In genomic region chr5:77397686-77398300, GRCh38 we compare ENCODE assay signal across 20 cellular contexts.
DNase-seq lines count a peak whose midpoint lies in the region; ATAC-seq, FAIRE-seq and TF ChIP-seq lines count a peak whose summit lies in the region.
"Had no signal": no experiment of that assay in that cellular context is flagged by ENCODE, and none has a peak within 500 bp of the region (broad histone marks: within the 10 kb centered on the region; RNA-seq: fewer than 3 reads in every experiment).

No MANE protein-coding gene starts in this region.

- no peak overlapping the region for H3K18ac ChIP-seq in mesendoderm (ENCODE audit: low read length)

- no peak overlapping the region for H3K4me3 Mint-ChIP-seq in T-cell
- H3K4me3 Mint-ChIP-seq: CD4-positive, CD25-positive, alpha-beta regulatory T cell had no signal

- CTCF ChIA-PET in HepG2 (lab: Yijun Ruan, JAX; ENCODE audit: low intra/inter-chr PET ratio, low total read pairs): no interaction called here
- CTCF ChIA-PET in T-cell (lab: Charles Lee): no interaction called here

- H3K27me3 Mint-ChIP-seq in T-cell: no peaks in the 10 kb centered on the region

- no peak overlapping the region for H2AFZ ChIP-seq in HepG2 (ENCODE audit: low read length)

- H3K9me3 ChIP-seq in HepG2 (ENCODE audit: low read length) (no peaks in the 10 kb centered on the region), right lobe of liver (no peaks in the 10 kb centered on the region), left lung (no peaks in the 10 kb centered on the region)
- H3K9me3 ChIP-seq: BE2C, SJCRH30 had no signal

- no peak overlapping the region for H2BK120ac ChIP-seq in mesendoderm (ENCODE audit: low read depth, low read length)

- no peak for TF ChIP-seq RAD21 in HepG2 (CRISPR knock-in tag; IDR thresholded peaks at IDR 0.05)

- intact Hi-C loops in HepG2 (cut with micrococcal nuclease; ENCODE audit: unreplicated experiment) (no loop called here), right lobe of liver (cut with DNase I) (no loop called here), left lung (cut with DNase I) (no loop called here)

- H2BK5ac ChIP-seq in mesendoderm (ENCODE audit: low read length): no peak overlapping the region

- H3K23ac ChIP-seq in mesendoderm (ENCODE audit: low read length): no peak overlapping the region

- H2BK15ac ChIP-seq in mesendoderm (replicated peaks; ENCODE audit: low read depth): no peak overlapping the region

- in situ Hi-C loops in HepG2 (cut with HindIII; ENCODE audit: extremely low pct_ligation_motif_present, low pct_unique_long_range_greater_than_20kb) (no loop called here), brain microvascular endothelial cell (cut with HindIII; ENCODE audit: low pct_ligation_motif_present, low sequenced_read_pairs) (no loop called here)

- FAIRE-seq in HepG2 (lab: Jason Lieb, UNC): peak; percentile 83

- H3K79me2 ChIP-seq in HepG2 (ENCODE audit: insufficient read depth, low read length) (no peaks in the 10 kb centered on the region), mesendoderm (ENCODE audit: control insufficient read depth, insufficient read depth, low read length) (no peaks in the 10 kb centered on the region)

- no peak overlapping the region for H3K4ac ChIP-seq in mesendoderm (ENCODE audit: low read depth, low read length)

- ATAC-seq in HepG2 (peak; percentile 95), right lobe of liver (no peak), GM18520 (IDR thresholded peaks at IDR 0.05; ENCODE audit: unreplicated experiment) (no peak), T-cell (replicated peaks in 1 of 4) (no peak), left lung (no peak)

- H3K27ac ChIP-seq in HepG2 (ENCODE audit: extremely low read length, insufficient read depth, low read length) (no peak overlapping the region), right lobe of liver (no peak overlapping the region), brain microvascular endothelial cell (no peak overlapping the region), mesendoderm (ENCODE audit: low read depth, low read length) (no peak overlapping the region), left lung (no peak overlapping the region)

- H3K36me3 ChIP-seq in HepG2 (replicated peaks in 1 of 2; ENCODE audit: control insufficient read depth in 1 of 2, insufficient read depth in 2 of 2, low read length in 2 of 2) (no peaks in the 10 kb centered on the region), right lobe of liver (no peaks in the 10 kb centered on the region), brain microvascular endothelial cell (replicated peaks) (no peaks in the 10 kb centered on the region), mesendoderm (ENCODE audit: control insufficient read depth, insufficient read depth, low read length) (no peaks in the 10 kb centered on the region), left lung (no peaks in the 10 kb centered on the region)
- H3K36me3 ChIP-seq: BE2C, SJCRH30 had no signal

- DNase-seq in HepG2 (ENCODE audit: low spot score): peak; percentile 62
- DNase-seq in right lobe of liver: no peak
- DNase-seq in brain microvascular endothelial cell: peak; percentile 12
- peak; percentile 11 for DNase-seq in mesendoderm
- DNase-seq in stimulated activated naive CD4-positive, alpha-beta T cell (lab: John Stamatoyannopoulos, UW): no peak
- no peak for DNase-seq in T-cell
- no peak for DNase-seq in left lung
- DNase-seq: 8988T; BE2C; CD4-positive, CD25-positive, alpha-beta regulatory T cell; DMS53; H7; IMR-90; NCI-H1048; NCI-H1436 treated with DMSO at 0.1 percent for 48 hours; NCI-H2029 treated with DMSO at 0.1 percent for 48 hours; NCI-H2171; NCI-H526 had no signal

- TF ChIP-seq CTCF in HepG2 (CRISPR knock-in tag; IDR thresholded peaks at IDR 0.05): no peak
- no peak for TF ChIP-seq CTCF in right lobe of liver (IDR thresholded peaks at IDR 0.05)
- TF ChIP-seq CTCF in brain microvascular endothelial cell (IDR thresholded peaks at IDR 0.05; ENCODE audit: low read depth, low read length, missing control alignments): no peak
- TF ChIP-seq CTCF in left lung (IDR thresholded peaks at IDR 0.05): no peak

- H3K4me3 ChIP-seq in HepG2 (replicated peaks in 1 of 3; ENCODE audit: insufficient read depth in 1 of 3, low read depth in 2 of 3, low read length in 3 of 3) (peak overlapping the region in 1 of 3 experiments; percentile 4; a peak in 2 of 6 replicates), right lobe of liver (no peak overlapping the region), brain microvascular endothelial cell (ENCODE audit: low read depth, low read length) (no peak overlapping the region), mesendoderm (ENCODE audit: low read length) (no peak overlapping the region), left lung (no peak overlapping the region)
- H3K4me3 ChIP-seq: SJCRH30 had no signal

- WGBS in HepG2 (ENCODE audit: low lambda C conversion rate): under 1% methylated on average over 5 of the region's 5 CpGs
- 79% methylated on average over 5 of the region's 5 CpGs for WGBS in right lobe of liver (ENCODE audit: insufficient coverage, low coverage, low lambda C conversion rate, missing lambda C conversion rate)
- no CpG with 5 or more reads among the region's 5 CpGs for WGBS in mesendoderm (ENCODE audit: extremely low coverage, insufficient coverage, low lambda C conversion rate)

- no peak overlapping the region for H4K5ac ChIP-seq in mesendoderm (ENCODE audit: low read length)

- no peaks in the 10 kb centered on the region for H3K9me3 Mint-ChIP-seq in T-cell

- no peaks in the 10 kb centered on the region for H3K4me1 Mint-ChIP-seq in T-cell

- H3K27me3 ChIP-seq in HepG2 (ENCODE audit: control insufficient read depth in 1 of 2, insufficient read depth in 2 of 2, low read length in 2 of 2): peaks cover 0 to 10% of the 10 kb centered on the region in 2 experiments; a peak in 2 of 5 replicates
- H3K27me3 ChIP-seq in right lobe of liver: no peaks in the 10 kb centered on the region
- H3K27me3 ChIP-seq in brain microvascular endothelial cell (replicated peaks): no peaks in the 10 kb centered on the region
- H3K27me3 ChIP-seq in mesendoderm (ENCODE audit: insufficient read depth, low read length, poor library complexity): no peaks in the 10 kb centered on the region
- no peaks in the 10 kb centered on the region for H3K27me3 ChIP-seq in left lung
- H3K27me3 ChIP-seq: BE2C, SJCRH30 had no signal

- no peak overlapping the region for H4K8ac ChIP-seq in mesendoderm (ENCODE audit: low read depth, low read length)

- no peaks in the 10 kb centered on the region for H3K79me1 ChIP-seq in mesendoderm (ENCODE audit: low read length)

- no peak; a peak in 1 of 4 replicates for TF ChIP-seq EP300 in HepG2 (IDR thresholded peaks at IDR 0.05; ENCODE audit: low read depth in 2 of 2, low read length in 2 of 2)
- TF ChIP-seq EP300 in HepG2 (CRISPR knock-in tag; IDR thresholded peaks at IDR 0.05; ENCODE audit: borderline replicate concordance): no peak

- H2AK5ac ChIP-seq in mesendoderm (ENCODE audit: low read length): no peak overlapping the region

- H3K4me2 ChIP-seq in HepG2 (ENCODE audit: low read depth, low read length): peak overlapping the region; percentile 52
- H3K4me2 ChIP-seq in mesendoderm (ENCODE audit: low read length): no peak overlapping the region

- H3K4me1 ChIP-seq in HepG2 (ENCODE audit: insufficient read depth, low read length) (peaks cover 28% of the 10 kb centered on the region), right lobe of liver (peaks cover 0 to 6% (median 0%) of the 10 kb centered on the region in 4 donors), mesendoderm (ENCODE audit: control insufficient read depth, low read depth, low read length) (no peaks in the 10 kb centered on the region), left lung (no peaks in the 10 kb centered on the region)
- H3K4me1 ChIP-seq: BE2C had no signal

- peaks cover 2% of the 10 kb centered on the region for H3K36me3 Mint-ChIP-seq in T-cell
- H3K36me3 Mint-ChIP-seq: CD4-positive, CD25-positive, alpha-beta regulatory T cell had no signal

- BruUV-seq in HepG2 (replicated peaks; lab: Mats Ljungman, UMichigan): no TSS peak

- H3K9ac ChIP-seq in HepG2 (ENCODE audit: insufficient read depth, low read depth, low read length): no peak overlapping the region
- H3K9ac ChIP-seq in mesendoderm (ENCODE audit: low read length): no peak overlapping the region

- TF ChIP-seq POLR2A in HepG2 (IDR thresholded peaks at IDR 0.05; ENCODE audit: insufficient read depth in 1 of 2, low read depth in 2 of 2, low read length in 2 of 2) (no peak), right lobe of liver (IDR thresholded peaks at IDR 0.05) (no peak)

- H3K27ac Mint-ChIP-seq in T-cell: no peak overlapping the region
- H3K27ac Mint-ChIP-seq: CD4-positive, CD25-positive, alpha-beta regulatory T cell had no signal

- POLR2A ChIA-PET in HepG2 (lab: Yijun Ruan, JAX) (no interaction called here), T-cell (lab: Charles Lee) (no interaction called here)

- H4K20me1 ChIP-seq in HepG2 (ENCODE audit: insufficient read depth, low read length): no peaks in the 10 kb centered on the region

- no peak overlapping the region for H3K56ac ChIP-seq in mesendoderm (ENCODE audit: low read length)

TF ChIP-seq in HepG2, 621 proteins besides CTCF, POLR2A, EP300 and RAD21 (continues in another document):
- no peak for TF ChIP-seq LBX2 (CRISPR knock-in tag; IDR thresholded peaks at IDR 0.05; ENCODE audit: borderline replicate concordance)
- no peak for TF ChIP-seq KLF13 (CRISPR knock-in tag; IDR thresholded peaks at IDR 0.05)
- no peak for TF ChIP-seq PCBP1 (IDR thresholded peaks at IDR 0.05; ENCODE audit: borderline replicate concordance, low read depth, low read length)
- no peak for TF ChIP-seq SOX6 (IDR thresholded peaks at IDR 0.05)
- TF ChIP-seq SOX6 (CRISPR knock-in tag; IDR thresholded peaks at IDR 0.05): peak; percentile 77

Comparison
In these comparisons a context has a peak if more than half of its experiments do, and no peak if none do; other contexts are left out.
1. DNase-seq: peak in HepG2 (single experiment), brain microvascular endothelial cell (single experiment) and mesendoderm (single experiment); none in right lobe of liver (0 of 3), stimulated activated naive CD4-positive, alpha-beta T cell (0 of 6), T-cell (0 of 34) and left lung (0 of 2).